ENCODE assay signal across 1 cellular context in the genomic region with DNA sequence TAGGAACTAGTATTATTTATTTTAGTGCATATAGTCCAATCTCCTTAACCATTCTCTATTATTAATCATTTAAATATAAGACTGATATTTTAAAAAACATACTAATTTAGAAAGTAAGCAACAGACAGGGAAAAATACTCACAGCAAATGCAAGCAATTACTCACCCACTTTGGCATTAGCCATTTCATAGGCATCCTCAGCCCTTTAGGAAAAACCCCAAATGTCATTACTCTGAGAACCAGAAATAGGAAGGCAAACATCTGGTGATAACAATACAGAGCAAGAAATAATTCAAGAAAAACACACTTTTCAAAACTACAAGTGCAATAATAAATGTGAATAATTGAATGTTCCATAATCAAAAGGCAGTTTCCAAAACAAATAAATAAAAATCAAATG.
TF ChIP-seq lines count a peak whose summit lies in the region.

No MANE protein-coding gene starts in this region.

TF ChIP-seq in IMR-90, 13 proteins besides CTCF, POLR2A, EP300 and RAD21 (continued from another document):
- TF ChIP-seq RFX5 (IDR thresholded peaks at IDR 0.05; ENCODE audit: low read depth, low read length), result no peak
- TF ChIP-seq, protein P1, sequence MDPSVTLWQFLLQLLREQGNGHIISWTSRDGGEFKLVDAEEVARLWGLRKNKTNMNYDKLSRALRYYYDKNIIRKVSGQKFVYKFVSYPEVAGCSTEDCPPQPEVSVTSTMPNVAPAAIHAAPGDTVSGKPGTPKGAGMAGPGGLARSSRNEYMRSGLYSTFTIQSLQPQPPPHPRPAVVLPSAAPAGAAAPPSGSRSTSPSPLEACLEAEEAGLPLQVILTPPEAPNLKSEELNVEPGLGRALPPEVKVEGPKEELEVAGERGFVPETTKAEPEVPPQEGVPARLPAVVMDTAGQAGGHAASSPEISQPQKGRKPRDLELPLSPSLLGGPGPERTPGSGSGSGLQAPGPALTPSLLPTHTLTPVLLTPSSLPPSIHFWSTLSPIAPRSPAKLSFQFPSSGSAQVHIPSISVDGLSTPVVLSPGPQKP (IDR thresholded peaks at IDR 0.05; ENCODE audit: borderline replicate concordance, low read depth, low read length), result no peak
- no peak for TF ChIP-seq MAZ (IDR thresholded peaks at IDR 0.05; ENCODE audit: borderline replicate concordance, low read depth, low read length)
- TF ChIP-seq CEBPB (IDR thresholded peaks at IDR 0.05; ENCODE audit: low read depth, low read length), result no peak
- no peak for TF ChIP-seq MXI1 (IDR thresholded peaks at IDR 0.05; ENCODE audit: borderline replicate concordance, low read depth, low read length)
- no peak for TF ChIP-seq FOS (IDR thresholded peaks at IDR 0.05; ENCODE audit: low read depth, low read length)
- no peak for TF ChIP-seq RCOR1 (IDR thresholded peaks at IDR 0.05; ENCODE audit: insufficient replicate concordance, low read length)
- TF ChIP-seq BHLHE40 (IDR thresholded peaks at IDR 0.05; ENCODE audit: low read depth, low read length), result no peak
- no peak for TF ChIP-seq MAFK (IDR thresholded peaks at IDR 0.05; ENCODE audit: low read depth, low read length)
- no peak for TF ChIP-seq CHD1 (IDR thresholded peaks at IDR 0.05; ENCODE audit: low read depth, low read length)
